In the genomic region with DNA sequence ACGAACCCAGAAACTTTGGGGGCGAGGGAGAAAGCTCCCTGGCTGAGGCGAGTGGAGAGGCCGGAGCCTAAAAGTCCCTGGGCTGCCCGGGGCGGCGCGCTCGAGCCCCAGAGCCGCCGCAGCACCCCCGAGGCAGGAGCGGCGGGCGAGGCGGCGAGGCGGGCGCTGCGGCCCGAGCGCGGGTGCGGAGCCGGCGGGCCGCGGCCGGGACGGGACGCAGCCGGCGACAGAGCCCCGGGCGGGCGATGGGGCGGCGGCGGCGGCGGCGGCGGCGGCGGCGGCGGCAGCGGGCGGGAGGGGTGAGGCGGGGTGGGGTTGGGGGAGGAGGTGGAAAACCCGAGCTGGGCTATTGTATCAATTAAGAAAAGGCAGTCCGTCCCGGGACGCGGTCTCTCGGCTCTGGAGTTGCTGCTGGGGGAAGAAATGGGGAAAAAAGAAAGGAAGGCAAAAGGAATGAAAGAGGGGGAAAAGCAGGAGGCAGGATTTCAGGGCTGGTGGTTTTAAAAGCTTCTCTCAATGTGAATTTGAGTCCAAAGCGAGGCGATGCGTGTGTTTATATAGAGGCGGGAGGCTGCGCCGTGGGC, we compare ENCODE assay signal across 9 cellular contexts. TPM values are rescaled to one million over a fixed set of nuclear protein-coding genes. Genes with fewer than 3 reads are reported as not detected.
DNase-seq lines count a peak whose midpoint lies in the region; ATAC-seq and TF ChIP-seq lines count a peak whose summit lies in the region.
"Had no signal": no experiment of that assay in that cellular context is flagged by ENCODE, and none has a peak within 500 bp of the region (broad histone marks: within the 10 kb centered on the region; RNA-seq: fewer than 3 reads in every experiment).

No MANE protein-coding gene starts in this region.

- peaks cover 33% of the 10 kb centered on the region for H3K27me3 ChIP-seq in RWPE2 (ENCODE audit: insufficient read depth, poor library complexity, severe bottlenecking)
- peaks cover 11 to 89% (median 51%) of the 10 kb centered on the region in 4 donors for H3K27me3 ChIP-seq in esophagus muscularis mucosa
- H3K27me3 ChIP-seq in parathyroid adenoma (ENCODE audit: control insufficient read depth, insufficient read depth, low read length), result peaks cover 11% of the 10 kb centered on the region

- no peaks in the 10 kb centered on the region for H3K9me3 ChIP-seq in RWPE2 (ENCODE audit: severe bottlenecking)
- no peaks in the 10 kb centered on the region for H3K9me3 ChIP-seq in esophagus muscularis mucosa
- no peaks in the 10 kb centered on the region for H3K9me3 ChIP-seq in parathyroid adenoma (ENCODE audit: control insufficient read depth, low read length)
- H3K9me3 ChIP-seq: mucosa of descending colon had no signal

- no peak overlapping the region for H3K9ac ChIP-seq in parathyroid adenoma

- H3K79me2 ChIP-seq in parathyroid adenoma, result no peaks in the 10 kb centered on the region

- in situ Hi-C loops in GM13977 (cut with MboI; ENCODE audit: low pct_unique_long_range_greater_than_20kb, low sequenced_read_pairs, unreplicated experiment), result no loop called here

- TF ChIP-seq CTCF in GM13977 (IDR thresholded peaks at IDR 0.05; ENCODE audit: extremely low read depth, insufficient read depth, missing control alignments) (no peak), RWPE2 (IDR thresholded peaks at IDR 0.05; ENCODE audit: poor library complexity, severe bottlenecking) (no peak), esophagus muscularis mucosa (IDR thresholded peaks at IDR 0.05) (no peak), parathyroid adenoma (IDR thresholded peaks at IDR 0.05) (no peak)

- intact Hi-C loops in esophagus muscularis mucosa (cut with DNase I), result loop anchor here (5.0 to 10.0 kb wide), 2 partner anchors 221 to 596 kb away; no protein-coding TSS in a partner anchor

- no peak overlapping the region for H2AFZ ChIP-seq in parathyroid adenoma

- H3K36me3 ChIP-seq in RWPE2 (ENCODE audit: low read depth), result no peaks in the 10 kb centered on the region
- no peaks in the 10 kb centered on the region for H3K36me3 ChIP-seq in esophagus muscularis mucosa
- H3K36me3 ChIP-seq in parathyroid adenoma (ENCODE audit: control insufficient read depth, insufficient read depth, low read length), result no peaks in the 10 kb centered on the region

- TF ChIP-seq EP300 in esophagus muscularis mucosa (IDR thresholded peaks at IDR 0.05), result no peak

- WGBS in esophagus muscularis mucosa, result under 1% methylated on average over 62 of the region's 62 CpGs

- ATAC-seq in RWPE2 (ENCODE audit: low read depth) (no peak), GM18505 (IDR thresholded peaks at IDR 0.05; ENCODE audit: unreplicated experiment) (no peak), HG03432 (IDR thresholded peaks at IDR 0.05; ENCODE audit: unreplicated experiment) (no peak), HG03139 (IDR thresholded peaks at IDR 0.05; ENCODE audit: unreplicated experiment) (no peak)

- H3K27ac ChIP-seq in RWPE2 (ENCODE audit: poor library complexity, severe bottlenecking), result no peak overlapping the region
- H3K27ac ChIP-seq in esophagus muscularis mucosa (replicated peaks in 1 of 4), result no peak overlapping the region
- H3K27ac ChIP-seq in parathyroid adenoma, result no peak overlapping the region

- TF ChIP-seq POLR2A in esophagus muscularis mucosa (IDR thresholded peaks at IDR 0.05; ENCODE audit: low read depth), result no peak
- no peak for TF ChIP-seq POLR2A in GM18505 (IDR thresholded peaks at IDR 0.05; ENCODE audit: borderline replicate concordance, extremely low read depth, insufficient read depth, insufficient read length)

- DNase-seq in GM13977 (ENCODE audit: low spot score) (peak; percentile 54), RWPE2 (ENCODE audit: low spot score) (no peak), esophagus muscularis mucosa (ENCODE audit: extremely low spot score) (peak; percentile 89)
- no peak for DNase-seq in NK-92 treated with Interleukin-12 subunit alpha and Interleukin-12 subunit beta, amount 100 ng/mL, for 24 hours (lab: John Stamatoyannopoulos, UW)

- H3K4me2 ChIP-seq in parathyroid adenoma (ENCODE audit: low read length), result peak overlapping the region; percentile 75

- peak overlapping the region; percentile 38 for H3K4me3 ChIP-seq in RWPE2 (ENCODE audit: severe bottlenecking)
- peak overlapping the region; percentile 52 to 61 (median 56) for H3K4me3 ChIP-seq in esophagus muscularis mucosa
- peak overlapping the region; percentile 45 for H3K4me3 ChIP-seq in parathyroid adenoma (ENCODE audit: low read depth, low read length)
- H3K4me3 ChIP-seq: mucosa of descending colon had no signal

- peaks cover 6% of the 10 kb centered on the region for H3K4me1 ChIP-seq in RWPE2 (ENCODE audit: insufficient read depth, poor library complexity, severe bottlenecking)
- H3K4me1 ChIP-seq in esophagus muscularis mucosa, result peaks cover 57 to 70% (median 68%) of the 10 kb centered on the region in 4 donors
- H3K4me1 ChIP-seq in parathyroid adenoma, result peaks cover 9% of the 10 kb centered on the region

RNA-seq across cellular contexts. Expression of a gene that starts 0.8 kb away (rescaled TPM):
- 1 to 10 TPM; 1.2 to 3.6 (median 2.4) TPM for total RNA-seq in esophagus muscularis mucosa

Comparison
In these comparisons a context has a peak if more than half of its experiments do, and no peak if none do; other contexts are left out.
1. DNase-seq: peak in GM13977 (single experiment) and esophagus muscularis mucosa (single experiment); none in RWPE2 (single experiment) and NK-92 treated with Interleukin-12 subunit alpha and Interleukin-12 subunit beta, amount 100 ng/mL, for 24 hours (single experiment).
2. Peak in every context shown above with its lines, with median percentiles within 50 percentile points of each other: H3K4me3 ChIP-seq.